ENCODE assay signal across 1 cellular context in the genomic region with DNA sequence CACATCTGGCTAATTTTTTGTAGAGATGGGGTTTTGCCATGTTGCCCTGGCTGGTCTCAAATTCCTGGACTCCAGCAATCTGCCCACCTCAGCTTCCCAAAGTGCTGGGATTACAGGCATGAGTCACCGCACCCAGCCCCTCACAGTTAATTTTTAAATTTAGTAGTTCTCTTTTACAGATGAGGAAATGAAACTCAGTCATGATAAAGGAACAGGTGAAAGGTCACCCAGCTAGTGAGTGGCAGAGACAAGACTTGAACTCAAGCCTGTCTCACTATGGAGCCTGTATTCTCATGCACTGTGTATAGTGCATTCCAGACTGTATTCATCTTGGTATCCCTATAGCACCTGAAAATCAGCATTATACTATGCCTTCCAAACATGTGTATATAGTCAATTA.
TF ChIP-seq lines count a peak whose summit lies in the region.

No MANE protein-coding gene starts in this region.

TF ChIP-seq in GM12878, 131 proteins besides CTCF, POLR2A, EP300 and RAD21 (continued from another document):
- TF ChIP-seq IRF5 (IDR thresholded peaks at IDR 0.05; ENCODE audit: borderline replicate concordance) (no peak), CREM (IDR thresholded peaks at IDR 0.05; ENCODE audit: low read depth) (no peak), EGR1 (IDR thresholded peaks at IDR 0.05; ENCODE audit: borderline replicate concordance in 1 of 2, low read depth in 2 of 2, low read length in 2 of 2) (no peak), MYB (IDR thresholded peaks at IDR 0.05; ENCODE audit: borderline replicate concordance, low read depth, low read length) (no peak), SREBF1 (IDR thresholded peaks at IDR 0.05; ENCODE audit: low read length) (no peak), HDGF (IDR thresholded peaks at IDR 0.05) (no peak), EED (IDR thresholded peaks at IDR 0.05; ENCODE audit: low read depth) (peak; percentile 94), IRF3 (IDR thresholded peaks at IDR 0.05) (no peak), SRF (IDR thresholded peaks at IDR 0.05; ENCODE audit: low read depth in 2 of 2, low read length in 2 of 2) (no peak), ATF3 (IDR thresholded peaks at IDR 0.05; ENCODE audit: borderline replicate concordance, extremely low read depth, low read depth, low read length) (no peak), ASH2L (IDR thresholded peaks at IDR 0.05; ENCODE audit: borderline replicate concordance, low read depth) (no peak), ATF7 (IDR thresholded peaks at IDR 0.05; ENCODE audit: low read depth) (no peak; the same call in 1 of the 2 replicates), RAD51 (IDR thresholded peaks at IDR 0.05) (no peak), TCF12 (IDR thresholded peaks at IDR 0.05; ENCODE audit: low read depth, low read length) (no peak), IKZF2 (IDR thresholded peaks at IDR 0.05) (peak; percentile 94 to 95), YY1 (IDR thresholded peaks at IDR 0.05; ENCODE audit: low read depth, low read length) (no peak), HCFC1 (IDR thresholded peaks at IDR 0.05; ENCODE audit: low read length) (no peak), KLF5 (IDR thresholded peaks at IDR 0.05; ENCODE audit: partially characterized antibody) (no peak), SMARCA5 (IDR thresholded peaks at IDR 0.05) (peak; percentile 82), JUND (IDR thresholded peaks at IDR 0.05; ENCODE audit: low read depth, low read length) (no peak), MYC (IDR thresholded peaks at IDR 0.05; ENCODE audit: insufficient read depth, insufficient read length, insufficient replicate concordance, low read length, severe bottlenecking) (no peak), HDAC2 (IDR thresholded peaks at IDR 0.05) (no peak), MLLT1 (IDR thresholded peaks at IDR 0.05) (no peak), ESRRA (IDR thresholded peaks at IDR 0.05; ENCODE audit: low read length) (no peak), IRF4 (IDR thresholded peaks at IDR 0.05; ENCODE audit: low read depth, low read length) (0 out of 2 replicates have a peak, but pooled peaks have one; percentile 34), MTA2 (IDR thresholded peaks at IDR 0.05; ENCODE audit: low read depth) (peak; percentile 70), FOXM1 (IDR thresholded peaks at IDR 0.05; ENCODE audit: low read depth, low read length) (no peak), RELB (IDR thresholded peaks at IDR 0.05; ENCODE audit: low read depth) (peak; percentile 42; the same call in 1 of the 2 replicates)
- TF ChIP-seq, protein P1, sequence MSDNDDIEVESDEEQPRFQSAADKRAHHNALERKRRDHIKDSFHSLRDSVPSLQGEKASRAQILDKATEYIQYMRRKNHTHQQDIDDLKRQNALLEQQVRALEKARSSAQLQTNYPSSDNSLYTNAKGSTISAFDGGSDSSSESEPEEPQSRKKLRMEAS (IDR thresholded peaks at IDR 0.05; ENCODE audit: low read depth, low read length) = no peak
- TF ChIP-seq, protein P2, sequence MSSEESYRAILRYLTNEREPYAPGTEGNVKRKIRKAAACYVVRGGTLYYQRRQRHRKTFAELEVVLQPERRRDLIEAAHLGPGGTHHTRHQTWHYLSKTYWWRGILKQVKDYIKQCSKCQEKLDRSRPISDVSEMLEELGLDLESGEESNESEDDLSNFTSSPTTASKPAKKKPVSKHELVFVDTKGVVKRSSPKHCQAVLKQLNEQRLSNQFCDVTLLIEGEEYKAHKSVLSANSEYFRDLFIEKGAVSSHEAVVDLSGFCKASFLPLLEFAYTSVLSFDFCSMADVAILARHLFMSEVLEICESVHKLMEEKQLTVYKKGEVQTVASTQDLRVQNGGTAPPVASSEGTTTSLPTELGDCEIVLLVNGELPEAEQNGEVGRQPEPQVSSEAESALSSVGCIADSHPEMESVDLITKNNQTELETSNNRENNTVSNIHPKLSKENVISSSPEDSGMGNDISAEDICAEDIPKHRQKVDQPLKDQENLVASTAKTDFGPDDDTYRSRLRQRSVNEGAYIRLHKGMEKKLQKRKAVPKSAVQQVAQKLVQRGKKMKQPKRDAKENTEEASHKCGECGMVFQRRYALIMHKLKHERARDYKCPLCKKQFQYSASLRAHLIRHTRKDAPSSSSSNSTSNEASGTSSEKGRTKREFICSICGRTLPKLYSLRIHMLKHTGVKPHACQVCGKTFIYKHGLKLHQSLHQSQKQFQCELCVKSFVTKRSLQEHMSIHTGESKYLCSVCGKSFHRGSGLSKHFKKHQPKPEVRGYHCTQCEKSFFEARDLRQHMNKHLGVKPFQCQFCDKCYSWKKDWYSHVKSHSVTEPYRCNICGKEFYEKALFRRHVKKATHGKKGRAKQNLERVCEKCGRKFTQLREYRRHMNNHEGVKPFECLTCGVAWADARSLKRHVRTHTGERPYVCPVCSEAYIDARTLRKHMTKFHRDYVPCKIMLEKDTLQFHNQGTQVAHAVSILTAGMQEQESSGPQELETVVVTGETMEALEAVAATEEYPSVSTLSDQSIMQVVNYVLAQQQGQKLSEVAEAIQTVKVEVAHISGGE (CRISPR knock-in tag; IDR thresholded peaks at IDR 0.05) = no peak
- TF ChIP-seq, protein P3, sequence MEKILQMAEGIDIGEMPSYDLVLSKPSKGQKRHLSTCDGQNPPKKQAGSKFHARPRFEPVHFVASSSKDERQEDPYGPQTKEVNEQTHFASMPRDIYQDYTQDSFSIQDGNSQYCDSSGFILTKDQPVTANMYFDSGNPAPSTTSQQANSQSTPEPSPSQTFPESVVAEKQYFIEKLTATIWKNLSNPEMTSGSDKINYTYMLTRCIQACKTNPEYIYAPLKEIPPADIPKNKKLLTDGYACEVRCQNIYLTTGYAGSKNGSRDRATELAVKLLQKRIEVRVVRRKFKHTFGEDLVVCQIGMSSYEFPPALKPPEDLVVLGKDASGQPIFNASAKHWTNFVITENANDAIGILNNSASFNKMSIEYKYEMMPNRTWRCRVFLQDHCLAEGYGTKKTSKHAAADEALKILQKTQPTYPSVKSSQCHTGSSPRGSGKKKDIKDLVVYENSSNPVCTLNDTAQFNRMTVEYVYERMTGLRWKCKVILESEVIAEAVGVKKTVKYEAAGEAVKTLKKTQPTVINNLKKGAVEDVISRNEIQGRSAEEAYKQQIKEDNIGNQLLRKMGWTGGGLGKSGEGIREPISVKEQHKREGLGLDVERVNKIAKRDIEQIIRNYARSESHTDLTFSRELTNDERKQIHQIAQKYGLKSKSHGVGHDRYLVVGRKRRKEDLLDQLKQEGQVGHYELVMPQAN (conservative IDR thresholded peaks at IDR 0.05) = peak; percentile 50; the same call in 1 of the 2 replicates
